ENCODE assay signal across 5 cellular contexts in the genomic region with DNA sequence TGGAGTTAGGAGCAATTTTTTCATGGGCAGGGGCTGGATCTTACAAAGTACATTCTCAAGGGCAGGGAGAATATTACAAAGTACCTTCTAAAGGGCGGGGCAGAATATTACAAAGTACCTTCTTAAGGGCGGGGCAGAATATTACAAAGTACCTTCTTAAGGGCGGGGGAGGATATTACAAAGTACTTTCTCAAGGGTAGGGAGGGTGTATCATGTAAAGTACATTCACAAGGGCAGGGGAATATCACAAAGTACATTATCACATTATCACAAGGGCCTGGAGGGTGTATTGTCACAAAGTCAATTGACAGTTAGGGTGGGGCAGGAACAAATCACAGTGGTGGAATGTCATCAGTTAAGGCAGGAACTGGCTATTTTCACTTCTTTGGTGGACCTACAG. TPM values are rescaled to one million over a fixed set of nuclear protein-coding genes. Genes with fewer than 3 reads are reported as not detected.
"Had no signal": no experiment of that assay in that cellular context is flagged by ENCODE, and none has a peak within 500 bp of the region (broad histone marks: within the 10 kb centered on the region; RNA-seq: fewer than 3 reads in every experiment).

No MANE protein-coding gene starts in this region.

RNA-seq across cellular contexts. Expression of a gene that starts 56.9 kb away (rescaled TPM):
- total RNA-seq: GM23248, H7, HFFc6, HT1080 had no signal
- polyA plus RNA-seq: GM23248, IMR-90 had no signal
